Comparison of ENCODE assay signal across 13 cellular contexts in the genomic region with DNA sequence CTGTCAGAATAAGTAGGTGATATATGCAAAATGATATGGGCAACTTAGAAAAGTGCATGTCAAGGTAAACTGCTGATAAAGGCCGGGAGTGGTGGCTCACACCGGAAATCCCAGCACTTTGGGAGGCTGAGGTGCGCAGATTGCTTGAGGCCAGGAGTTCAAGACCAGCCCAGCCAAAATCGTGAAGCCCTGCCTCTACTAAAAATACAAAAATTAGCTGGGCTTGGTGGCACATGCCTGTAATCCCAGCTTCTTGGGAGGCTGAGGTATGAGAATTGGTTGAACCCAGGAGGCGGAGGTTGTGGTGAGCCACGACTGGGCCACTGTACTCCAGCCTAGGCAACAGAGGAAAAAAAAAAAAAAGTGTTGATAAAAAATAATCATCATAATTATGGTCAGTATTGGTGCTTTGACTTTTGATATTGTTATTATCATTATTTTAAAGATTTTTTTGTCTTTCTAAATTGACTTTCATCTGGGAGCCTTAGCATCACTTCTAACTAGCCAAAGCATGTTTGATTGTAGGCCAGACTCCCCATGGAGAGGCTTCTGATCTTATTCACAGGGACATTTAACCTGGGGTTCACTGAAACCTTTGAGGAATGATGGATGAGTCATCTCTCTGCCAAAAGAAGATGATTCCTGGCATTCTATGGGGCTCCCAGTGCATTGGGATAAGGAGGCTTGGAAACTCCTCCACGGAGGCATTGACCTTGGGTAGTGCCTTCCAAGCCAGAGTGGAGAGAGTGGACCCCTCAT. TPM values are rescaled to one million over a fixed set of nuclear protein-coding genes. Genes with fewer than 3 reads are reported as not detected.
DNase-seq lines count a peak whose midpoint lies in the region; ATAC-seq and TF ChIP-seq lines count a peak whose summit lies in the region.
"Had no signal": no experiment of that assay in that cellular context is flagged by ENCODE, and none has a peak within 500 bp of the region (broad histone marks: within the 10 kb centered on the region; RNA-seq: fewer than 3 reads in every experiment).

No MANE protein-coding gene starts in this region.

- H3K4me1 ChIP-seq in iPS DF 6.9 (ENCODE audit: control insufficient read depth, insufficient read depth, low read length): peaks cover 5% of the 10 kb centered on the region

- no peak overlapping the region for H3K4me3 Mint-ChIP-seq in WTC11
- H3K4me3 Mint-ChIP-seq: CD4-positive, CD25-positive, alpha-beta regulatory T cell; dendritic cell treated with granulocyte-macrophage colony-stimulating factor and Interleukin-4, amounts not matched to agents 40 ng/mL and 50 ng/mL, for 4 days had no signal

- H3K27ac Mint-ChIP-seq in WTC11: no peak overlapping the region
- H3K27ac Mint-ChIP-seq: dendritic cell treated with granulocyte-macrophage colony-stimulating factor and Interleukin-4, amounts not matched to agents 40 ng/mL and 50 ng/mL, for 4 days had no signal

- peaks cover 2% of the 10 kb centered on the region; the same call in 1 of the 2 replicates for H3K36me3 Mint-ChIP-seq in WTC11

- H3K9me3 Mint-ChIP-seq in WTC11: peaks cover 24% of the 10 kb centered on the region
- H3K9me3 Mint-ChIP-seq: dendritic cell treated with granulocyte-macrophage colony-stimulating factor and Interleukin-4, amounts not matched to agents 40 ng/mL and 50 ng/mL, for 4 days had no signal

- H3K4me3 ChIP-seq in iPS DF 6.9 (ENCODE audit: low read length): no peak overlapping the region
- H3K4me3 ChIP-seq: testis had no signal

- peaks cover 52% of the 10 kb centered on the region for H3K4me1 Mint-ChIP-seq in WTC11

- no CpG with 5 or more reads among the region's 7 CpGs for WGBS in iPS DF 6.9 (ENCODE audit: insufficient coverage, insufficient read length)

- H3K27me3 ChIP-seq in iPS DF 6.9 (ENCODE audit: control insufficient read depth, insufficient read depth, low read length): no peaks in the 10 kb centered on the region
- H3K27me3 ChIP-seq: testis had no signal

- POLR2A ChIA-PET in WTC11 (lab: Charles Lee): no interaction called here

- no peaks in the 10 kb centered on the region; the same call in 1 of the 2 replicates for H3K27me3 Mint-ChIP-seq in WTC11 (ENCODE audit: low read depth)
- H3K27me3 Mint-ChIP-seq: CD4-positive, CD25-positive, alpha-beta regulatory T cell; dendritic cell treated with granulocyte-macrophage colony-stimulating factor and Interleukin-4, amounts not matched to agents 40 ng/mL and 50 ng/mL, for 4 days had no signal

- no peak overlapping the region for H3K27ac ChIP-seq in iPS DF 6.9 (ENCODE audit: low read length)
- H3K27ac ChIP-seq: testis had no signal

- no peak for TF ChIP-seq CTCF in WTC11 (IDR thresholded peaks at IDR 0.05)

- CTCF ChIA-PET in WTC11 (lab: Charles Lee): interaction anchor here (1.1 to 1.2 kb wide), 3 partner anchors 13 to 81 kb away, joined by 3 to 4 read pairs (median 4); no protein-coding TSS in a partner anchor

- H3K36me3 ChIP-seq in iPS DF 6.9 (ENCODE audit: control insufficient read depth, insufficient read depth, low read length): no peaks in the 10 kb centered on the region

- H3K9me3 ChIP-seq in iPS DF 6.9 (ENCODE audit: control insufficient read depth, insufficient read depth, low read length): no peaks in the 10 kb centered on the region
- H3K9me3 ChIP-seq: testis had no signal

- DNase-seq in ELF-1 (ENCODE audit: low read depth, low spot score) (peak; percentile 24), HS-5 (ENCODE audit: low read depth) (peak; percentile 56), WTC11 (ENCODE audit: low spot score) (no peak), iPS DF 6.9 (ENCODE audit: low read depth, low spot score) (peak; percentile 64), NCI-H345 (lab: John Stamatoyannopoulos, UW) (no peak), SKM-1 treated with dmso at 0.1 percent for 144 hours (lab: John Stamatoyannopoulos, UW; ENCODE audit: unreplicated experiment) (no peak), posterior cingulate gyrus (no peak)
- DNase-seq in stimulated activated CD4-positive, alpha-beta T cell treated with anti-CD3 and anti-CD28 coated beads, Interleukin-4, amount 100 ng/mL, for 1 hour: no peak
- DNase-seq: CD4-positive, CD25-positive, alpha-beta regulatory T cell; midbrain; NCI-H446; testis had no signal

- intact Hi-C loops in posterior cingulate gyrus (cut with DNase I): no loop called here

- peak; percentile 25 for ATAC-seq in WTC11

TF ChIP-seq in WTC11, 78 proteins besides CTCF, POLR2A, EP300 and RAD21:
- TF ChIP-seq, protein P1, sequence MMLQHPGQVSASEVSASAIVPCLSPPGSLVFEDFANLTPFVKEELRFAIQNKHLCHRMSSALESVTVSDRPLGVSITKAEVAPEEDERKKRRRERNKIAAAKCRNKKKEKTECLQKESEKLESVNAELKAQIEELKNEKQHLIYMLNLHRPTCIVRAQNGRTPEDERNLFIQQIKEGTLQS (CRISPR knock-in tag; conservative IDR thresholded peaks at IDR 0.05): no peak
- TF ChIP-seq ZMAT4 (CRISPR knock-in tag; IDR thresholded peaks at IDR 0.05) (no peak), GABPB1 (CRISPR knock-in tag; IDR thresholded peaks at IDR 0.05) (no peak), ZNF317 (CRISPR knock-in tag; IDR thresholded peaks at IDR 0.05; ENCODE audit: borderline replicate concordance, low read depth) (no peak), ATF1 (CRISPR knock-in tag; IDR thresholded peaks at IDR 0.05) (no peak), USF2 (CRISPR knock-in tag; IDR thresholded peaks at IDR 0.05) (no peak), RORB (CRISPR knock-in tag; IDR thresholded peaks at IDR 0.05) (no peak), TEAD4 (CRISPR knock-in tag; IDR thresholded peaks at IDR 0.05) (no peak), TEAD1 (CRISPR knock-in tag; IDR thresholded peaks at IDR 0.05) (no peak), NR3C1 (CRISPR knock-in tag; conservative IDR thresholded peaks at IDR 0.05; ENCODE audit: low read depth) (no peak), ZNF396 (CRISPR knock-in tag; IDR thresholded peaks at IDR 0.05; ENCODE audit: borderline replicate concordance) (no peak), MYBL2 (CRISPR knock-in tag; IDR thresholded peaks at IDR 0.05) (no peak), ZNF138 (CRISPR knock-in tag; conservative IDR thresholded peaks at IDR 0.05) (no peak), STAT6 (CRISPR knock-in tag; conservative IDR thresholded peaks at IDR 0.05; ENCODE audit: low read depth) (no peak), ZNF232 (CRISPR knock-in tag; IDR thresholded peaks at IDR 0.05) (no peak)
- TF ChIP-seq, protein P2, sequence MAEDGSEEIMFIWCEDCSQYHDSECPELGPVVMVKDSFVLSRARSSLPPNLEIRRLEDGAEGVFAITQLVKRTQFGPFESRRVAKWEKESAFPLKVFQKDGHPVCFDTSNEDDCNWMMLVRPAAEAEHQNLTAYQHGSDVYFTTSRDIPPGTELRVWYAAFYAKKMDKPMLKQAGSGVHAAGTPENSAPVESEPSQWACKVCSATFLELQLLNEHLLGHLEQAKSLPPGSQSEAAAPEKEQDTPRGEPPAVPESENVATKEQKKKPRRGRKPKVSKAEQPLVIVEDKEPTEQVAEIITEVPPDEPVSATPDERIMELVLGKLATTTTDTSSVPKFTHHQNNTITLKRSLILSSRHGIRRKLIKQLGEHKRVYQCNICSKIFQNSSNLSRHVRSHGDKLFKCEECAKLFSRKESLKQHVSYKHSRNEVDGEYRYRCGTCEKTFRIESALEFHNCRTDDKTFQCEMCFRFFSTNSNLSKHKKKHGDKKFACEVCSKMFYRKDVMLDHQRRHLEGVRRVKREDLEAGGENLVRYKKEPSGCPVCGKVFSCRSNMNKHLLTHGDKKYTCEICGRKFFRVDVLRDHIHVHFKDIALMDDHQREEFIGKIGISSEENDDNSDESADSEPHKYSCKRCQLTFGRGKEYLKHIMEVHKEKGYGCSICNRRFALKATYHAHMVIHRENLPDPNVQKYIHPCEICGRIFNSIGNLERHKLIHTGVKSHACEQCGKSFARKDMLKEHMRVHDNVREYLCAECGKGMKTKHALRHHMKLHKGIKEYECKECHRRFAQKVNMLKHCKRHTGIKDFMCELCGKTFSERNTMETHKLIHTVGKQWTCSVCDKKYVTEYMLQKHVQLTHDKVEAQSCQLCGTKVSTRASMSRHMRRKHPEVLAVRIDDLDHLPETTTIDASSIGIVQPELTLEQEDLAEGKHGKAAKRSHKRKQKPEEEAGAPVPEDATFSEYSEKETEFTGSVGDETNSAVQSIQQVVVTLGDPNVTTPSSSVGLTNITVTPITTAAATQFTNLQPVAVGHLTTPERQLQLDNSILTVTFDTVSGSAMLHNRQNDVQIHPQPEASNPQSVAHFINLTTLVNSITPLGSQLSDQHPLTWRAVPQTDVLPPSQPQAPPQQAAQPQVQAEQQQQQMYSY (CRISPR knock-in tag; IDR thresholded peaks at IDR 0.05): no peak

RNA-seq across cellular contexts. Expression of gene ZBTB38, which starts 5.6 kb away (rescaled TPM):
- total RNA-seq in WTC11 (2021): 10.5 to 12.3 TPM (median 11.6 TPM) in 3 replicates

Comparison
In these comparisons a context has a peak if more than half of its experiments do, and no peak if none do; other contexts are left out.
1. DNase-seq: peak in ELF-1 (single experiment), HS-5 (single experiment) and iPS DF 6.9 (single experiment); none in WTC11 (single experiment), NCI-H345 (single experiment), SKM-1 treated with dmso at 0.1 percent for 144 hours (single experiment), posterior cingulate gyrus (0 of 10) and stimulated activated CD4-positive, alpha-beta T cell treated with anti-CD3 and anti-CD28 coated beads, Interleukin-4, amount 100 ng/mL, for 1 hour (single experiment).